7 cellular contexts compared by ENCODE assay signal in the genomic region with DNA sequence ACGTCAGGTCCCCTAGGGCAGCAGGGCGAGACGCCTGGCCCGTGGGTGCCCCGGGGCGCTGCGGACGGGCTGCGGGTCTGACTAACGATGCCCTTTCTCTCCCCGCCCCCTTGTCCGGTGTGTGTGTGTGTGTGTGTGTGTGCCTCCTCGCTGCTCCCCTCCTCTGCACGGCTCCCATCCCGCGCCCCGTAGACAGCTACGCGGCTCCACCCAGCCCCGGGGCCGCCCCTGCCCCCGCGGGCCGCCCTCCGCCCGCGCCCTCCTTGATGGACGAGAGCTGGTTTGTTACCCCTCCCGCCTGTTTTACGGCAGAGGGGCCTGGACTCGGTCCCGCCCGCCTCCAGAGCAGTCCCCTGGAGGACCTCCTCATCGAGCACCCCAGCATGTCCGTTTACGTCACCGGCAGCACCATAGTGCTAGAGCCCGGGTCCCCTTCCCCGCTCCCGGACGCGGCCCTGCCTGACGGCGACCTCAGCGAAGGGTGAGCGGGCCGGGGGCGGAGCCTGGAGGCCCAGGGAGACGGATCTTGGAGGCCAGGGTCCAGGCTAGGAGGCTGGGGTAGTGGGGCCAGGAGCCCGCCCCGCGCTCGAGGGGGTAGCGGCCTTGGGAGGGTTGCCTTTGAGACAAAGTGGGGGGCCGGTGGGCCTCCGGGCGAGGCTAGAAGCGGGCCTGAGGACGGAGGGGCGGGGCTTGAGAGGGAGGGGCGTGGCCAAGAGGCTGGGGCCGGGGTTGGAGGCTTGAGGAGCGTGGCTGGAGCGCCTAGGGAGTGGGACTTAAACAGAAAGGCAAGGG. TPM values are rescaled to one million over a fixed set of nuclear protein-coding genes. Genes with fewer than 3 reads are reported as not detected.
DNase-seq lines count a peak whose midpoint lies in the region; ATAC-seq and TF ChIP-seq lines count a peak whose summit lies in the region.

No MANE protein-coding gene starts in this region.

- H3K27me3 ChIP-seq in breast epithelium: no peaks in the 10 kb centered on the region

- ATAC-seq in HG02678 (IDR thresholded peaks at IDR 0.05; ENCODE audit: unreplicated experiment): peak; percentile 52

- in situ Hi-C loops in GM13977 (cut with MboI; ENCODE audit: low pct_unique_long_range_greater_than_20kb, low sequenced_read_pairs, unreplicated experiment): loop anchor here (25.0 kb wide), 1 partner anchor 397 kb away; the partner anchor contains the start of gene AHCY

- DNase-seq in GM13977 (ENCODE audit: low spot score) (peak; percentile 94), NCI-H1417 treated with DMSO at 0.1 percent for 48 hours (lab: John Stamatoyannopoulos, UW) (peak; percentile 41), breast epithelium (ENCODE audit: low spot score in 2 of 2) (peak; percentile 59 to 75), inferior parietal cortex (ENCODE audit: extremely low spot score) (peak; percentile 50)
- peak; percentile 80 for DNase-seq in stimulated activated CD4-positive, alpha-beta T cell treated with anti-CD3 and anti-CD28 coated beads, Interleukin-12 subunit alpha, Interleukin-12 subunit beta, amount 100 ng/mL, for 4 hours

- peak overlapping the region; percentile 80 to 92 for H3K27ac ChIP-seq in breast epithelium

- no peaks in the 10 kb centered on the region for H3K36me3 ChIP-seq in breast epithelium

- TF ChIP-seq CTCF in GM13977 (IDR thresholded peaks at IDR 0.05; ENCODE audit: extremely low read depth, insufficient read depth, missing control alignments) (no peak), WI38 (IDR thresholded peaks at IDR 0.05; ENCODE audit: low read depth, low read length) (no peak), breast epithelium (IDR thresholded peaks at IDR 0.05) (no peak)

- intact Hi-C loops in breast epithelium (cut with DNase I; ENCODE audit: low total_unique reads): loop anchor here (10.0 kb wide), 1 partner anchor 174 kb away; no protein-coding TSS in a partner anchor

- no peaks in the 10 kb centered on the region for H3K9me3 ChIP-seq in breast epithelium

- peaks cover 0 to 2% of the 10 kb centered on the region in 2 donors for H3K4me1 ChIP-seq in breast epithelium

- peak overlapping the region; percentile 57 for H3K4me3 ChIP-seq in WI38 (ENCODE audit: low read depth, low read length)
- peak overlapping the region; percentile 72 to 92 (median 77) for H3K4me3 ChIP-seq in breast epithelium

- no peak for TF ChIP-seq POLR2A in breast epithelium (IDR thresholded peaks at IDR 0.05)

RNA-seq across cellular contexts. Expression of gene TP53INP2, which starts 5.1 kb away (rescaled TPM):
- total RNA-seq in breast epithelium: 1 to 10 TPM; 4.7 to 8.0 (median 4.9) TPM

RNA-seq across cellular contexts. Expression of gene PIGU, which starts 32.3 kb away (rescaled TPM):
- 10 to 100 TPM in 2 of 3 donors, 1 to 10 TPM in 1; 7.4 to 16.1 (median 15.8) TPM for total RNA-seq in breast epithelium

Comparison
In these comparisons a context has a peak if more than half of its experiments do, and no peak if none do; other contexts are left out.
1. Peak in every context shown above with its lines: DNase-seq, ATAC-seq, H3K4me3 ChIP-seq and H3K27ac ChIP-seq.
2. DNase-seq: peak in every context shown above with its lines; median percentile 94 in GM13977; 80 in stimulated activated CD4-positive, alpha-beta T cell treated with anti-CD3 and anti-CD28 coated beads, Interleukin-12 subunit alpha, Interleukin-12 subunit beta, amount 100 ng/mL, for 4 hours; 67 in breast epithelium; 50 in inferior parietal cortex; 41 in NCI-H1417 treated with DMSO at 0.1 percent for 48 hours.